Comparison of ENCODE assay signal across 1 cellular context in genomic region chr5:163261647-163262269, GRCh38.
TF ChIP-seq lines count a peak whose summit lies in the region.

No MANE protein-coding gene starts in this region.

TF ChIP-seq in GM23338, 12 proteins besides CTCF, POLR2A, EP300 and RAD21 (continued from another document):
- TF ChIP-seq ZNF462 (CRISPR knock-in tag; IDR thresholded peaks at IDR 0.05), result no peak
- no peak for TF ChIP-seq REST (IDR thresholded peaks at IDR 0.05; ENCODE audit: unreplicated experiment)
- no peak for TF ChIP-seq JUNB (IDR thresholded peaks at IDR 0.05; ENCODE audit: unreplicated experiment)
- TF ChIP-seq ETS1 (IDR thresholded peaks at IDR 0.05), result no peak
- no peak for TF ChIP-seq ZNF331 (CRISPR knock-in tag; IDR thresholded peaks at IDR 0.05; ENCODE audit: low read depth)
TF ChIP-seq in GM23338: peak in this region for 0.
